Comparison of ENCODE assay signal across 1 cellular context in the genomic region with DNA sequence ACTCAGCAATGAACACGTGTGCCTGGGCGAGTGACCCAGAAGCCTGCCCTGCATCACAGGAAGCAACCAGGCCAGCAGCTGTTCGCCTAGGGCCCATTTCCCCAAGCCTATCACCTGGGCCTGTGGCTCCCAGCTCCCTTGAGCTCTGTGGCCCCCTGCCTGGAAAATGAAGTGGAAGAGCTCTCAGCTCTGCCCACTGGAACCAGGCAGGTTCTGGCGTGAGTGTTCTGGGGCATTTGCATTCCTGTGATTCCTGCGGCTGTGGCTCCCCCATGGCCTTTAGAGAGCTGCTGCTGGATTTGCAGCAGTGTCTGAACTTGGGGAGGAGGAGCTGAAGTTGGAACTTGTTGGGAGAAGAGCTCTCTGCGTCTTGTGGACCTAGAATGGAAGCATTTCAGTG.
TF ChIP-seq lines count a peak whose summit lies in the region.

No MANE protein-coding gene starts in this region.

TF ChIP-seq in HepG2, 621 proteins besides CTCF, POLR2A, EP300 and RAD21:
- TF ChIP-seq, protein P1, sequence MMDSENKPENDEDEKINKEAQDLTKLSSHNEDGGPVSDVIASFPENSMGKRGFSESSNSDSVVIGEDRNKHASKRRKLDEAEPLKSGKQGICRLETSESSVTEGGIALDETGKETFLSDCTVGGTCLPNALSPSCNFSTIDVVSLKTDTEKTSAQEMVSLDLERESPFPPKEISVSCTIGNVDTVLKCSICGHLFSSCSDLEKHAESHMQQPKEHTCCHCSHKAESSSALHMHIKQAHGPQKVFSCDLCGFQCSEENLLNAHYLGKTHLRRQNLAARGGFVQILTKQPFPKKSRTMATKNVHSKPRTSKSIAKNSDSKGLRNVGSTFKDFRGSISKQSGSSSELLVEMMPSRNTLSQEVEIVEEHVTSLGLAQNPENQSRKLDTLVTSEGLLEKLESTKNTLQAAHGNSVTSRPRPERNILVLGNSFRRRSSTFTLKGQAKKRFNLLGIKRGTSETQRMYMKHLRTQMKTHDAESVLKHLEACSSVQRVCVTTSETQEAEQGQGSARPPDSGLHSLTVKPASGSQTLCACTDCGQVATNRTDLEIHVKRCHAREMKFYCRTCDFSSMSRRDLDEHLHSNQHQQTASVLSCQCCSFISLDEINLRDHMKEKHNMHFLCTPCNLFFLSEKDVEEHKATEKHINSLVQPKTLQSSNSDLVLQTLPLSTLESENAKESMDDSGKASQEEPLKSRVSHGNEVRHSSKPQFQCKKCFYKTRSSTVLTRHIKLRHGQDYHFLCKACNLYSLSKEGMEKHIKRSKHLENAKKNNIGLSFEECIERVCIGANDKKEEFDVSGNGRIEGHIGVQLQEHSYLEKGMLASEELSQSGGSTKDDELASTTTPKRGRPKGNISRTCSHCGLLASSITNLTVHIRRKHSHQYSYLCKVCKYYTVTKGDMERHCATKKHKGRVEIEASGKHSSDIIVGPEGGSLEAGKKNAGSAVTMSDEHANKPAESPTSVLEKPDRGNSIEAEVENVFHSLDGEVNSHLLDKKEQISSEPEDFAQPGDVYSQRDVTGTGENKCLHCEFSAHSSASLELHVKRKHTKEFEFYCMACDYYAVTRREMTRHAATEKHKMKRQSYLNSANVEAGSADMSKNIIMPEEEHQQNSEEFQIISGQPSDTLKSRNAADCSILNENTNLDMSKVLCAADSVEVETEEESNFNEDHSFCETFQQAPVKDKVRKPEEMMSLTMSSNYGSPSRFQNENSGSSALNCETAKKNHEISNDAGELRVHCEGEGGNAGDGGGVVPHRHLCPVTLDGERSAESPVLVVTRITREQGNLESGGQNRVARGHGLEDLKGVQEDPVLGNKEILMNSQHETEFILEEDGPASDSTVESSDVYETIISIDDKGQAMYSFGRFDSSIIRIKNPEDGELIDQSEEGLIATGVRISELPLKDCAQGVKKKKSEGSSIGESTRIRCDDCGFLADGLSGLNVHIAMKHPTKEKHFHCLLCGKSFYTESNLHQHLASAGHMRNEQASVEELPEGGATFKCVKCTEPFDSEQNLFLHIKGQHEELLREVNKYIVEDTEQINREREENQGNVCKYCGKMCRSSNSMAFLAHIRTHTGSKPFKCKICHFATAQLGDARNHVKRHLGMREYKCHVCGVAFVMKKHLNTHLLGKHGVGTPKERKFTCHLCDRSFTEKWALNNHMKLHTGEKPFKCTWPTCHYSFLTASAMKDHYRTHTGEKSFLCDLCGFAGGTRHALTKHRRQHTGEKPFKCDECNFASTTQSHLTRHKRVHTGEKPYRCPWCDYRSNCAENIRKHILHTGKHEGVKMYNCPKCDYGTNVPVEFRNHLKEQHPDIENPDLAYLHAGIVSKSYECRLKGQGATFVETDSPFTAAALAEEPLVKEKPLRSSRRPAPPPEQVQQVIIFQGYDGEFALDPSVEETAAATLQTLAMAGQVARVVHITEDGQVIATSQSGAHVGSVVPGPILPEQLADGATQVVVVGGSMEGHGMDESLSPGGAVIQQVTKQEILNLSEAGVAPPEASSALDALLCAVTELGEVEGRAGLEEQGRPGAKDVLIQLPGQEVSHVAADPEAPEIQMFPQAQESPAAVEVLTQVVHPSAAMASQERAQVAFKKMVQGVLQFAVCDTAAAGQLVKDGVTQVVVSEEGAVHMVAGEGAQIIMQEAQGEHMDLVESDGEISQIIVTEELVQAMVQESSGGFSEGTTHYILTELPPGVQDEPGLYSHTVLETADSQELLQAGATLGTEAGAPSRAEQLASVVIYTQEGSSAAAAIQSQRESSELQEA (CRISPR knock-in tag; IDR thresholded peaks at IDR 0.05; ENCODE audit: not compliant biosample characterization) = no peak
- TF ChIP-seq TCF12 (IDR thresholded peaks at IDR 0.05) (no peak), TCF12 (CRISPR knock-in tag; IDR thresholded peaks at IDR 0.05) (no peak), SMAD1 (CRISPR knock-in tag; IDR thresholded peaks at IDR 0.05; ENCODE audit: borderline replicate concordance, low read depth) (no peak), ZNF878 (CRISPR knock-in tag; IDR thresholded peaks at IDR 0.05) (no peak)
